In the genomic region with DNA sequence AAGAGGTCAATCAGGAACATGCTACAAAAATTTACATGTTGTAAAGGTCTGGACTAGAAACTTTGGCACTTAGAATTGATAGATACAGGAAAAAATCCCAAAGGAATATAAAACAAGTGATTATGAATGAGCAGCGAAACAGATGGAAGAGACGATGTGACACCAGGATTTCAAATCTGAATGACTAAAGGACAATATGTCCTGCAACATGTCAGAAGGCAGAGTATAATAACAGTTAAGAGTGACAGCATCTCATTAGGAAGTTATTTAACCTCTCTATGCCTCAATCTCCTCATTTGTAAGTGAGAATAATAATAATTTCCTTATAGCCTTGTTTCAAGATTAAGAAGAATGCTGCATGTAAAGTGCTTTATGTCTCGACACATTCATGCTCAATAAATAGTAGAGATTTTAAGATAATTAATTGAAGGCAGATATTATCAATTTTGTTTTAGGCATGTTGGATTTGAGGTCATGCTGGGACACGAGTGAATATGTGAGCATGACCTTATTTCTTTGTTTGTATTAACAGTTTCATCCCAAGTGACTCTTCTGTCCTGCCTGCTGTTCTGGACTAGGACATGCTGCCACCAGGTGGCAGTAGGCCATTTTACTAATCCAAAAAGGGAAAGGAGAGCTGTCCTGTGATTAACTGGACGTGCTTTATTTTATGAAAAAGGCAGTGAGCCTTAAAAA, we compare ENCODE assay signal across 8 cellular contexts. TPM values are rescaled to one million over a fixed set of nuclear protein-coding genes. Genes with fewer than 3 reads are reported as not detected.
DNase-seq lines count a peak whose midpoint lies in the region; ATAC-seq and TF ChIP-seq lines count a peak whose summit lies in the region.

No MANE protein-coding gene starts in this region.

- peak; percentile 48 for ATAC-seq in GM19455 (IDR thresholded peaks at IDR 0.05; ENCODE audit: unreplicated experiment)
- no peak for ATAC-seq in GM19324 (IDR thresholded peaks at IDR 0.05; ENCODE audit: low FRiP score, unreplicated experiment)

- H3K4me1 ChIP-seq in Peyer's patch, result peaks cover 0 to 38% (median 4%) of the 10 kb centered on the region in 4 donors

- H3K4me3 ChIP-seq in Peyer's patch, result no peak overlapping the region

- H3K27me3 ChIP-seq in Peyer's patch, result no peaks in the 10 kb centered on the region

- no peak overlapping the region for H3K27ac ChIP-seq in Peyer's patch

- peak; percentile 69 for DNase-seq in Caki2 (ENCODE audit: low read depth)
- peak in 54 of 76 experiments; percentile 3 to 75 (median 30) for DNase-seq in HUDEP-2 (lab: John Stamatoyannopoulos, UW; ENCODE audit: unreplicated experiment in 76 of 76)
- peak; percentile 63 to 89 (median 72) for DNase-seq in Peyer's patch
- DNase-seq in activated gamma-delta T cell treated with anti-CD3 and anti-CD28 coated beads, Interleukin-2, amount 50 U/mL, for 16 hours (ENCODE audit: low read depth), result peak; percentile 3
- peak; percentile 66 for DNase-seq in glomerular visceral epithelial cell (ENCODE audit: extremely low spot score)
- peak; percentile 98 for DNase-seq in pons (ENCODE audit: low spot score)

- TF ChIP-seq POLR2A in Peyer's patch (IDR thresholded peaks at IDR 0.05), result no peak

- no peaks in the 10 kb centered on the region for H3K36me3 ChIP-seq in Peyer's patch

- in situ Hi-C loops in Caki2 (cut with HindIII; ENCODE audit: low pct_unique_long_range_greater_than_20kb, low sequenced_read_pairs), result loop anchor here (10.0 kb wide), 1 partner anchor 54 kb away; the partner anchor contains the start of gene FRK

- H3K9me3 ChIP-seq in Peyer's patch, result no peaks in the 10 kb centered on the region

- peak; percentile 52 to 86 (median 80) for TF ChIP-seq CTCF in Peyer's patch (IDR thresholded peaks at IDR 0.05)

RNA-seq across cellular contexts. Expression of gene FRK, which starts 50.1 kb away (rescaled TPM):
- total RNA-seq in Caki2 (2014; rRNA removed; shearing (Covaris generic); ENCODE audit: low replicate concordance), result 5.0 and 5.1 TPM in 2 replicates
- 10 to 100 TPM in 3 of 4 donors, 1 to 10 TPM in 1; 7.4 to 54.3 (median 31.2) TPM for total RNA-seq in Peyer's patch

Comparison
In these comparisons a context has a peak if more than half of its experiments do, and no peak if none do; other contexts are left out.
1. DNase-seq: peak in every context shown above with its lines; median percentile 98 in pons; 72 in Peyer's patch; 69 in Caki2; 66 in glomerular visceral epithelial cell; 30 in HUDEP-2; 3 in activated gamma-delta T cell treated with anti-CD3 and anti-CD28 coated beads, Interleukin-2, amount 50 U/mL, for 16 hours.